2 cellular contexts compared by ENCODE assay signal in the genomic region with DNA sequence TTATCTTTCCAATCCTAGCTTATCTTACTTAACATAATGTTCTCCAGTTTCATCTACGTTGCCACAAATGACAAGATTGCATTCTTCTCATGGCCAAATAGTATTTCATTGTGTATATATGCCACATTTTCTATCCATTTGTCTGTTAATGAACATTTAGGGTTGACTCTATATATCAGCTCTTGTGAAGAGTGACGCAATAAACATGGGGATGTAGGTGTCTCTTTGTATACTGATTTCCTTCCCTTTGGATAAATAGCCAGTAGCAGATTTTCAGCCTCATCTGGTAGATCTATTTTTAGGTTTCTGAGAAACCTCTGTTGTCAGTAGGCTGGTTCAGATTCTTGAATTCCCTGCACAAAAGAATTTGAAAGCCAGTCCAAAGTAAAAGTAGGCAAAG.
A peak's percentile ranks its signal among the peaks of the same experiment; 100 is the strongest.
TF ChIP-seq lines count a peak whose summit lies in the region.

No MANE protein-coding gene starts in this region.

TF ChIP-seq in HepG2, 621 proteins besides CTCF, POLR2A, EP300 and RAD21 (continues in another document):
- no peak for TF ChIP-seq MNT (IDR thresholded peaks at IDR 0.05)
- no peak for TF ChIP-seq ZNF775 (CRISPR knock-in tag; IDR thresholded peaks at IDR 0.05; ENCODE audit: borderline replicate concordance)
- TF ChIP-seq STAG1 (CRISPR knock-in tag; IDR thresholded peaks at IDR 0.05): no peak
- TF ChIP-seq ATF7 (IDR thresholded peaks at IDR 0.05): peak; percentile 51; the same call in 1 of the 2 replicates
- TF ChIP-seq ATF7 (CRISPR knock-in tag; IDR thresholded peaks at IDR 0.05): no peak
- TF ChIP-seq ZSCAN20 (CRISPR knock-in tag; IDR thresholded peaks at IDR 0.05; ENCODE audit: borderline replicate concordance): no peak
- TF ChIP-seq, protein P1, sequence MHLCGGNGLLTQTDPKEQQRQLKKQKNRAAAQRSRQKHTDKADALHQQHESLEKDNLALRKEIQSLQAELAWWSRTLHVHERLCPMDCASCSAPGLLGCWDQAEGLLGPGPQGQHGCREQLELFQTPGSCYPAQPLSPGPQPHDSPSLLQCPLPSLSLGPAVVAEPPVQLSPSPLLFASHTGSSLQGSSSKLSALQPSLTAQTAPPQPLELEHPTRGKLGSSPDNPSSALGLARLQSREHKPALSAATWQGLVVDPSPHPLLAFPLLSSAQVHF (CRISPR knock-in tag; IDR thresholded peaks at IDR 0.05): no peak
- TF ChIP-seq CAMTA2 (CRISPR knock-in tag; IDR thresholded peaks at IDR 0.05; ENCODE audit: borderline replicate concordance): no peak
- TF ChIP-seq PHF8 (CRISPR knock-in tag; IDR thresholded peaks at IDR 0.05): no peak
- no peak for TF ChIP-seq ZNF383 (CRISPR knock-in tag; IDR thresholded peaks at IDR 0.05; ENCODE audit: borderline replicate concordance)
- no peak for TF ChIP-seq ARNT2 (CRISPR knock-in tag; IDR thresholded peaks at IDR 0.05; ENCODE audit: low read depth)
- TF ChIP-seq MEF2D (CRISPR knock-in tag; IDR thresholded peaks at IDR 0.05): 0 out of 2 replicates have a peak, but pooled peaks have one; percentile 25
- no peak for TF ChIP-seq U2AF1 (optimal IDR thresholded peaks at IDR 0.05; ENCODE audit: low read depth, low read length)
- no peak for TF ChIP-seq TEF (CRISPR knock-in tag; IDR thresholded peaks at IDR 0.05)
- TF ChIP-seq, protein P2, sequence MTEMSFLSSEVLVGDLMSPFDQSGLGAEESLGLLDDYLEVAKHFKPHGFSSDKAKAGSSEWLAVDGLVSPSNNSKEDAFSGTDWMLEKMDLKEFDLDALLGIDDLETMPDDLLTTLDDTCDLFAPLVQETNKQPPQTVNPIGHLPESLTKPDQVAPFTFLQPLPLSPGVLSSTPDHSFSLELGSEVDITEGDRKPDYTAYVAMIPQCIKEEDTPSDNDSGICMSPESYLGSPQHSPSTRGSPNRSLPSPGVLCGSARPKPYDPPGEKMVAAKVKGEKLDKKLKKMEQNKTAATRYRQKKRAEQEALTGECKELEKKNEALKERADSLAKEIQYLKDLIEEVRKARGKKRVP (CRISPR knock-in tag; IDR thresholded peaks at IDR 0.05): peak in 1 of 2 experiments; percentile 54; a peak in 2 of 4 replicates
- no peak for TF ChIP-seq MBD4 (IDR thresholded peaks at IDR 0.05; ENCODE audit: borderline replicate concordance, low read length)
- TF ChIP-seq KLF6 (CRISPR knock-in tag; IDR thresholded peaks at IDR 0.05): no peak
- no peak for TF ChIP-seq ZSCAN5A (CRISPR knock-in tag; IDR thresholded peaks at IDR 0.05; ENCODE audit: borderline replicate concordance)
- peak; percentile 84 for TF ChIP-seq CEBPB (IDR thresholded peaks at IDR 0.05; ENCODE audit: borderline replicate concordance, low read depth, low read length)
- TF ChIP-seq, protein P3, sequence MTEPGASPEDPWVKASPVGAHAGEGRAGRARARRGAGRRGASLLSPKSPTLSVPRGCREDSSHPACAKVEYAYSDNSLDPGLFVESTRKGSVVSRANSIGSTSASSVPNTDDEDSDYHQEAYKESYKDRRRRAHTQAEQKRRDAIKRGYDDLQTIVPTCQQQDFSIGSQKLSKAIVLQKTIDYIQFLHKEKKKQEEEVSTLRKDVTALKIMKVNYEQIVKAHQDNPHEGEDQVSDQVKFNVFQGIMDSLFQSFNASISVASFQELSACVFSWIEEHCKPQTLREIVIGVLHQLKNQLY (CRISPR knock-in tag; IDR thresholded peaks at IDR 0.05): no peak
- peak; percentile 68 for TF ChIP-seq CEBPG (CRISPR knock-in tag; IDR thresholded peaks at IDR 0.05)
- no peak for TF ChIP-seq NFKBIZ (CRISPR knock-in tag; IDR thresholded peaks at IDR 0.05)
- no peak for TF ChIP-seq SETDB1 (CRISPR knock-in tag; IDR thresholded peaks at IDR 0.05; ENCODE audit: borderline replicate concordance)
- no peak for TF ChIP-seq ZNF296 (CRISPR knock-in tag; conservative IDR thresholded peaks at IDR 0.05)
- TF ChIP-seq, protein P4, sequence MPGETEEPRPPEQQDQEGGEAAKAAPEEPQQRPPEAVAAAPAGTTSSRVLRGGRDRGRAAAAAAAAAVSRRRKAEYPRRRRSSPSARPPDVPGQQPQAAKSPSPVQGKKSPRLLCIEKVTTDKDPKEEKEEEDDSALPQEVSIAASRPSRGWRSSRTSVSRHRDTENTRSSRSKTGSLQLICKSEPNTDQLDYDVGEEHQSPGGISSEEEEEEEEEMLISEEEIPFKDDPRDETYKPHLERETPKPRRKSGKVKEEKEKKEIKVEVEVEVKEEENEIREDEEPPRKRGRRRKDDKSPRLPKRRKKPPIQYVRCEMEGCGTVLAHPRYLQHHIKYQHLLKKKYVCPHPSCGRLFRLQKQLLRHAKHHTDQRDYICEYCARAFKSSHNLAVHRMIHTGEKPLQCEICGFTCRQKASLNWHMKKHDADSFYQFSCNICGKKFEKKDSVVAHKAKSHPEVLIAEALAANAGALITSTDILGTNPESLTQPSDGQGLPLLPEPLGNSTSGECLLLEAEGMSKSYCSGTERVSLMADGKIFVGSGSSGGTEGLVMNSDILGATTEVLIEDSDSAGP (CRISPR knock-in tag; IDR thresholded peaks at IDR 0.05; ENCODE audit: borderline replicate concordance): no peak
- TF ChIP-seq GATAD2A (CRISPR knock-in tag; IDR thresholded peaks at IDR 0.05): 0 out of 2 replicates have a peak, but pooled peaks have one; percentile 13

TF ChIP-seq in WTC11, 78 proteins besides CTCF, POLR2A, EP300 and RAD21:
- TF ChIP-seq GABPB1 (CRISPR knock-in tag; IDR thresholded peaks at IDR 0.05): 0 out of 2 replicates have a peak, but pooled peaks have one; percentile 40
- TF ChIP-seq GTF2I (CRISPR knock-in tag; conservative IDR thresholded peaks at IDR 0.05): no peak
